26 cellular contexts compared by ENCODE assay signal in the genomic region with DNA sequence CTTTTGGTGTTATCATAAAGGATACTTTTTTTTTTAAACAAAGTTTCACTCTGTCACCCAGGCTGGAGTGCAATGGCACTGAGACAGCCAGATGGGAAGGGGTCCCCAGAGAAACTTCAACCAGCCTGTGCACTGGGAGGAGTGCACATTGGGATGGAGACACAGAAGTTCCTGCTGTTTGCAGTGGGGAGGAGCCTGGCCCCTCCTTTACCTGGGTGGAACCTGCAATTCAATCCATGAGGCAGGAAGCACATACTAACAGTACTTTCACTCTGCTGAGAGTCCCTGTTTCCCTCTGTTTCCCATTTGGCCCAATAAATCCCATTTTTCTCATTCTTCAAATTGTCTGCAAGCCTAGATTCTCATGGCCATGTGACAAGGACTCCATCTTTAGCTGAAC. TPM values are rescaled to one million over a fixed set of nuclear protein-coding genes. Genes with fewer than 3 reads are reported as not detected.
"Had no signal": no experiment of that assay in that cellular context is flagged by ENCODE, and none has a peak within 500 bp of the region (broad histone marks: within the 10 kb centered on the region; RNA-seq: fewer than 3 reads in every experiment).

No MANE protein-coding gene starts in this region.

- H3K27ac Mint-ChIP-seq: activated CD8-positive, alpha-beta T cell treated with anti-CD3 and anti-CD28 coated beads for 36 hours; activated naive CD4-positive, alpha-beta T cell treated with anti-CD3 and anti-CD28 coated beads, Interleukin-2, amount 10 ng/mL, durations not matched to agents 7 days and 5 days; activated naive CD8-positive, alpha-beta T cell treated with anti-CD3 and anti-CD28 coated beads for 36 hours; activated T-cell treated with anti-CD3 and anti-CD28 coated beads, Interleukin-2, amount 50 U/mL, for 72 hours; activated T-helper 2 cell treated with anti-CD3 and anti-CD28 coated beads, Interferon-gamma antibody, Interleukin-2, Interleukin-4, amounts not matched to agents 10 μg/mL and 5 μg/mL and 100 μg/mL, durations not matched to agents 14 hours and 24 hours and 36 hours; T-helper 2 cell treated with Interferon-gamma antibody and Interleukin-4, amounts not matched to agents 5 μg/mL and 100 μg/mL, for 36 hours had no signal

- H3K4me3 ChIP-seq: SK-N-MC had no signal

- DNase-seq: activated CD4-positive, alpha-beta T cell treated with anti-CD3 and anti-CD28 coated beads for 4 hours; activated CD8-positive, alpha-beta memory T cell treated with anti-CD3 and anti-CD28 coated beads, Interleukin-2, amount 50 U/mL, for 4 hours; activated CD8-positive, alpha-beta T cell treated with anti-CD3 and anti-CD28 coated beads for 36 hours; activated gamma-delta T cell treated with Interleukin-2 at 50 U/mL for 16 hours; activated naive CD4-positive, alpha-beta T cell treated with anti-CD3 and anti-CD28 coated beads, Interleukin-2, amount 10 ng/mL, durations not matched to agents 7 days and 5 days; activated naive CD8-positive, alpha-beta T cell treated with anti-CD3 and anti-CD28 coated beads for 36 hours; activated T-cell treated with anti-CD3 and anti-CD28 coated beads, Interleukin-2, amount 50 U/mL, for 72 hours; brain microvascular endothelial cell; caudate nucleus; Karpas-422; NCI-H1105 treated with DMSO at 0.1 percent for 48 hours; NCI-H1436 treated with DMSO at 0.1 percent for 48 hours; NCI-H187; NCI-H2081; NCI-H2227 treated with DMSO at 0.1 percent for 48 hours; NCI-H446 treated with DMSO at 0.1 percent for 48 hours; NCI-H526; NCI-H82 had no signal

- ATAC-seq: activated CD4-positive, CD25-positive, alpha-beta regulatory T cell treated with anti-CD3 and anti-CD28 coated beads, Interleukin-2, amount 50 U/mL, for 24 hours; activated CD8-positive, alpha-beta T cell treated with anti-CD3 and anti-CD28 coated beads for 36 hours; activated T-cell treated with anti-CD3 and anti-CD28 coated beads, Interleukin-2, amount 50 U/mL, for 72 hours; Right ventricle myocardium inferior had no signal

- H3K27ac ChIP-seq: brain microvascular endothelial cell, SK-N-MC had no signal

- H3K36me3 ChIP-seq: brain microvascular endothelial cell had no signal

- H3K9me3 Mint-ChIP-seq: activated CD8-positive, alpha-beta T cell treated with anti-CD3 and anti-CD28 coated beads for 36 hours; activated naive CD4-positive, alpha-beta T cell treated with anti-CD3 and anti-CD28 coated beads, Interleukin-2, amount 10 ng/mL, durations not matched to agents 7 days and 5 days; activated naive CD8-positive, alpha-beta T cell treated with anti-CD3 and anti-CD28 coated beads for 36 hours; activated T-cell treated with anti-CD3 and anti-CD28 coated beads, Interleukin-2, amount 50 U/mL, for 72 hours; activated T-helper 2 cell treated with anti-CD3 and anti-CD28 coated beads, Interferon-gamma antibody, Interleukin-2, Interleukin-4, amounts not matched to agents 10 μg/mL and 5 μg/mL and 100 μg/mL, durations not matched to agents 14 hours and 24 hours and 36 hours; T-helper 2 cell treated with Interferon-gamma antibody and Interleukin-4, amounts not matched to agents 5 μg/mL and 100 μg/mL, for 36 hours had no signal

- H3K36me3 Mint-ChIP-seq: activated naive CD4-positive, alpha-beta T cell treated with anti-CD3 and anti-CD28 coated beads, Interleukin-2, amount 10 ng/mL, durations not matched to agents 7 days and 5 days; activated naive CD8-positive, alpha-beta T cell treated with anti-CD3 and anti-CD28 coated beads for 36 hours had no signal

- H3K4me3 Mint-ChIP-seq: activated CD8-positive, alpha-beta T cell treated with anti-CD3 and anti-CD28 coated beads for 36 hours; activated naive CD4-positive, alpha-beta T cell treated with anti-CD3 and anti-CD28 coated beads, Interleukin-2, amount 10 ng/mL, durations not matched to agents 7 days and 5 days; activated naive CD8-positive, alpha-beta T cell treated with anti-CD3 and anti-CD28 coated beads for 36 hours; activated T-cell treated with anti-CD3 and anti-CD28 coated beads, Interleukin-2, amount 50 U/mL, for 72 hours; T-helper 2 cell treated with Interferon-gamma antibody and Interleukin-4, amounts not matched to agents 5 μg/mL and 100 μg/mL, for 36 hours had no signal

RNA-seq across cellular contexts. Expression of gene LHFPL4, which starts 42.3 kb away (rescaled TPM):
- total RNA-seq: activated CD8-positive, alpha-beta T cell treated with anti-CD3 and anti-CD28 coated beads for 36 hours; activated naive CD8-positive, alpha-beta T cell treated with anti-CD3 and anti-CD28 coated beads for 36 hours; activated T-cell treated with anti-CD3 and anti-CD28 coated beads, Interleukin-2, amount 50 U/mL, for 72 hours; activated T-helper 2 cell treated with anti-CD3 and anti-CD28 coated beads, Interferon-gamma antibody, Interleukin-2, Interleukin-4, amounts not matched to agents 10 μg/mL and 5 μg/mL and 100 μg/mL, durations not matched to agents 14 hours and 24 hours and 36 hours; OCI-LY7; Right ventricle myocardium inferior; RPMI7951; T-helper 1 cell treated with Interleukin-12 subunit alpha and Interleukin-12 subunit beta and Interleukin-4 antibody, amounts not matched to agents 30 ng/mL and 1 ng/mL, for 36 hours had no signal
